Comparison of ENCODE assay signal across 27 cellular contexts in the genomic region with DNA sequence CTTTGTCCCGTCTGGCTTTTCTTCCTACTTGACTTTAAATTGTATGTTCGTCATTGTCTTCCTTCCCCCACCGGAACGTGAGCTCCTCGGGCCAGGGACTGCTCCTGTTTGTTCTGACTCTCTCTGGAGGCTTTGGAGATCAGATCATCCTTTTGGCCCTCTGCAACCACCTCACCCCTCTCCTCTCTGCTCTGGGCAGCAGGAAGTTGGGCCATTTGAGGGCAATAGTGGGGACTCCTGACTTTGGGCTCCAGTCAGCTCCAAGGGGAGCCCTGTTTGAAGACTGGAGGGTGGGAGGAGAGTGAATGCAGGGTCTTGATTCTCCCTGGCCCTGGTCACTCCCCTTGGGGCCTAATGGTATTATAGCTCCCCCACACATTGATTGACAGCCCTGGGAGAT.
A peak's percentile ranks its signal among the peaks of the same experiment; 100 is the strongest.
DNase-seq lines count a peak whose midpoint lies in the region; ATAC-seq and TF ChIP-seq lines count a peak whose summit lies in the region.
"Had no signal": no experiment of that assay in that cellular context is flagged by ENCODE, and none has a peak within 500 bp of the region (broad histone marks: within the 10 kb centered on the region; RNA-seq: fewer than 3 reads in every experiment).

No MANE protein-coding gene starts in this region.

- H3K36me3 ChIP-seq in KOPT-K1 (ENCODE audit: insufficient read depth, low read length), result no peaks in the 10 kb centered on the region
- H3K36me3 ChIP-seq: BLaER1 had no signal

- no peaks in the 10 kb centered on the region for H3K4me1 Mint-ChIP-seq in osteocyte (ENCODE audit: unreplicated experiment)
- H3K4me1 Mint-ChIP-seq: CD4-positive, CD25-positive, alpha-beta regulatory T cell had no signal

- H3K9me3 ChIP-seq in KOPT-K1 (ENCODE audit: insufficient read depth, low read length, poor library complexity, severe bottlenecking), result no peaks in the 10 kb centered on the region
- H3K9me3 ChIP-seq: BLaER1 had no signal

- DNase-seq in activated effector memory CD4-positive, alpha-beta T cell treated with anti-CD3 and anti-CD28 coated beads, Interleukin-2, amount 50 U/mL, for 16 hours, result peak; percentile 22
- no peak for DNase-seq in activated effector memory CD4-positive, alpha-beta T cell treated with Interleukin-2 at 50 U/mL for 16 hours
- peak; percentile 29 for DNase-seq in coronary artery (ENCODE audit: low spot score)
- peak; percentile 53 for DNase-seq in osteocyte (ENCODE audit: extremely low spot score, unreplicated experiment)
- DNase-seq in SHP77 (lab: John Stamatoyannopoulos, UW), result no peak
- no peak for DNase-seq in DMS53 treated with DMSO at 0.1 percent for 48 hours (lab: John Stamatoyannopoulos, UW; ENCODE audit: unreplicated experiment)
- DNase-seq: CD4-positive, CD25-positive, alpha-beta regulatory T cell; DMS53; EL; GDM1; GOT3; HCEC 1CT; KG1; NCI-H1092; NCI-H1417 treated with DMSO at 0.1 percent for 48 hours; NCI-H1694 treated with DMSO at 0.1 percent for 48 hours; NCI-H2081; NCI-H2227 treated with DMSO at 0.1 percent for 48 hours; NCI-H510A; NCI-H69; SIG-M5 had no signal

- H3K4me3 Mint-ChIP-seq in osteocyte (ENCODE audit: unreplicated experiment), result no peak overlapping the region
- H3K4me3 Mint-ChIP-seq: CD4-positive, CD25-positive, alpha-beta regulatory T cell had no signal

- H3K4me3 ChIP-seq in coronary artery, result no peak overlapping the region
- H3K4me3 ChIP-seq: BLaER1, GM12878, SK-N-MC had no signal

- H3K27ac ChIP-seq in KOPT-K1 (ENCODE audit: low read depth, low read length, poor library complexity, severe bottlenecking), result peak overlapping the region; percentile 86
- H3K27ac ChIP-seq in coronary artery, result no peak overlapping the region
- H3K27ac ChIP-seq: BLaER1, RWPE1, SK-N-MC had no signal

- H3K9me3 Mint-ChIP-seq in osteocyte (ENCODE audit: unreplicated experiment), result no peaks in the 10 kb centered on the region
- H3K9me3 Mint-ChIP-seq: CD4-positive, CD25-positive, alpha-beta regulatory T cell had no signal

- TF ChIP-seq CTCF in coronary artery (IDR thresholded peaks at IDR 0.05) (no peak), osteocyte (IDR thresholded peaks at IDR 0.05) (no peak)

- H3K27ac Mint-ChIP-seq in osteocyte (ENCODE audit: unreplicated experiment), result no peak overlapping the region
- H3K27ac Mint-ChIP-seq: CD4-positive, CD25-positive, alpha-beta regulatory T cell had no signal

- no peak for ATAC-seq in HG02884 (IDR thresholded peaks at IDR 0.05; ENCODE audit: unreplicated experiment)
- ATAC-seq: GM12878 had no signal

- H3K27me3 Mint-ChIP-seq in osteocyte (ENCODE audit: unreplicated experiment), result peaks cover 19% of the 10 kb centered on the region

- H3K36me3 Mint-ChIP-seq in osteocyte (ENCODE audit: unreplicated experiment), result no peaks in the 10 kb centered on the region
- H3K36me3 Mint-ChIP-seq: CD4-positive, CD25-positive, alpha-beta regulatory T cell had no signal

Comparison
In these comparisons a context has a peak if more than half of its experiments do, and no peak if none do; other contexts are left out.
1. DNase-seq: peak in activated effector memory CD4-positive, alpha-beta T cell treated with anti-CD3 and anti-CD28 coated beads, Interleukin-2, amount 50 U/mL, for 16 hours (single experiment), coronary artery (single experiment) and osteocyte (single experiment); none in activated effector memory CD4-positive, alpha-beta T cell treated with Interleukin-2 at 50 U/mL for 16 hours (single experiment), SHP77 (0 of 2) and DMS53 treated with DMSO at 0.1 percent for 48 hours (single experiment).